ENCODE assay signal across 2 cellular contexts in the genomic region with DNA sequence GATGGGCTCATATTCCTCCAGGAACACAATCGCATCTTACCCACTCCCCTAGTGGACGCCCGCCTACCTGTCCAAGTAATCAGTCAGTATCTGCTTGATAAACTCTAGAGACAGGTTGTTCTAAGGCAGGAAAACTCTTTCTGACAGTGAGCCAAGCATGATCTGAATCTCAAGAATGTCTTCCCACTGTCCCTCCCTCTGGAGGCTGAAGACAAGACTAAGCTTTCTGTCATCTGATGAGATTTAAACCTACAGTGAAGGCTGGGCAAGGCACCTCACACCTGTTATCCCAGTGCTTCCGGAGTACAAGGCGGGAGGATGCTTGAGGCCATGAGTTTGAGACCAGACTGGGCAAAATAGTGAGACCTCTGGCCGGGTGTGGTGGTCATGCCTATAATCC.
A peak's percentile ranks its signal among the peaks of the same experiment; 100 is the strongest.
TF ChIP-seq lines count a peak whose summit lies in the region.

No MANE protein-coding gene starts in this region.

TF ChIP-seq in GM23338, 12 proteins besides CTCF, POLR2A, EP300 and RAD21 (continued from another document):
- TF ChIP-seq, protein P1, sequence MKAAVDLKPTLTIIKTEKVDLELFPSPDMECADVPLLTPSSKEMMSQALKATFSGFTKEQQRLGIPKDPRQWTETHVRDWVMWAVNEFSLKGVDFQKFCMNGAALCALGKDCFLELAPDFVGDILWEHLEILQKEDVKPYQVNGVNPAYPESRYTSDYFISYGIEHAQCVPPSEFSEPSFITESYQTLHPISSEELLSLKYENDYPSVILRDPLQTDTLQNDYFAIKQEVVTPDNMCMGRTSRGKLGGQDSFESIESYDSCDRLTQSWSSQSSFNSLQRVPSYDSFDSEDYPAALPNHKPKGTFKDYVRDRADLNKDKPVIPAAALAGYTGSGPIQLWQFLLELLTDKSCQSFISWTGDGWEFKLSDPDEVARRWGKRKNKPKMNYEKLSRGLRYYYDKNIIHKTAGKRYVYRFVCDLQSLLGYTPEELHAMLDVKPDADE (IDR thresholded peaks at IDR 0.05) = no peak
- TF ChIP-seq, protein P2, sequence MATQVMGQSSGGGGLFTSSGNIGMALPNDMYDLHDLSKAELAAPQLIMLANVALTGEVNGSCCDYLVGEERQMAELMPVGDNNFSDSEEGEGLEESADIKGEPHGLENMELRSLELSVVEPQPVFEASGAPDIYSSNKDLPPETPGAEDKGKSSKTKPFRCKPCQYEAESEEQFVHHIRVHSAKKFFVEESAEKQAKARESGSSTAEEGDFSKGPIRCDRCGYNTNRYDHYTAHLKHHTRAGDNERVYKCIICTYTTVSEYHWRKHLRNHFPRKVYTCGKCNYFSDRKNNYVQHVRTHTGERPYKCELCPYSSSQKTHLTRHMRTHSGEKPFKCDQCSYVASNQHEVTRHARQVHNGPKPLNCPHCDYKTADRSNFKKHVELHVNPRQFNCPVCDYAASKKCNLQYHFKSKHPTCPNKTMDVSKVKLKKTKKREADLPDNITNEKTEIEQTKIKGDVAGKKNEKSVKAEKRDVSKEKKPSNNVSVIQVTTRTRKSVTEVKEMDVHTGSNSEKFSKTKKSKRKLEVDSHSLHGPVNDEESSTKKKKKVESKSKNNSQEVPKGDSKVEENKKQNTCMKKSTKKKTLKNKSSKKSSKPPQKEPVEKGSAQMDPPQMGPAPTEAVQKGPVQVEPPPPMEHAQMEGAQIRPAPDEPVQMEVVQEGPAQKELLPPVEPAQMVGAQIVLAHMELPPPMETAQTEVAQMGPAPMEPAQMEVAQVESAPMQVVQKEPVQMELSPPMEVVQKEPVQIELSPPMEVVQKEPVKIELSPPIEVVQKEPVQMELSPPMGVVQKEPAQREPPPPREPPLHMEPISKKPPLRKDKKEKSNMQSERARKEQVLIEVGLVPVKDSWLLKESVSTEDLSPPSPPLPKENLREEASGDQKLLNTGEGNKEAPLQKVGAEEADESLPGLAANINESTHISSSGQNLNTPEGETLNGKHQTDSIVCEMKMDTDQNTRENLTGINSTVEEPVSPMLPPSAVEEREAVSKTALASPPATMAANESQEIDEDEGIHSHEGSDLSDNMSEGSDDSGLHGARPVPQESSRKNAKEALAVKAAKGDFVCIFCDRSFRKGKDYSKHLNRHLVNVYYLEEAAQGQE (IDR thresholded peaks at IDR 0.05; ENCODE audit: unreplicated experiment) = no peak
- no peak for TF ChIP-seq EZH2phosphoT487 (IDR thresholded peaks at IDR 0.05; ENCODE audit: unreplicated experiment)
- TF ChIP-seq, protein P3, sequence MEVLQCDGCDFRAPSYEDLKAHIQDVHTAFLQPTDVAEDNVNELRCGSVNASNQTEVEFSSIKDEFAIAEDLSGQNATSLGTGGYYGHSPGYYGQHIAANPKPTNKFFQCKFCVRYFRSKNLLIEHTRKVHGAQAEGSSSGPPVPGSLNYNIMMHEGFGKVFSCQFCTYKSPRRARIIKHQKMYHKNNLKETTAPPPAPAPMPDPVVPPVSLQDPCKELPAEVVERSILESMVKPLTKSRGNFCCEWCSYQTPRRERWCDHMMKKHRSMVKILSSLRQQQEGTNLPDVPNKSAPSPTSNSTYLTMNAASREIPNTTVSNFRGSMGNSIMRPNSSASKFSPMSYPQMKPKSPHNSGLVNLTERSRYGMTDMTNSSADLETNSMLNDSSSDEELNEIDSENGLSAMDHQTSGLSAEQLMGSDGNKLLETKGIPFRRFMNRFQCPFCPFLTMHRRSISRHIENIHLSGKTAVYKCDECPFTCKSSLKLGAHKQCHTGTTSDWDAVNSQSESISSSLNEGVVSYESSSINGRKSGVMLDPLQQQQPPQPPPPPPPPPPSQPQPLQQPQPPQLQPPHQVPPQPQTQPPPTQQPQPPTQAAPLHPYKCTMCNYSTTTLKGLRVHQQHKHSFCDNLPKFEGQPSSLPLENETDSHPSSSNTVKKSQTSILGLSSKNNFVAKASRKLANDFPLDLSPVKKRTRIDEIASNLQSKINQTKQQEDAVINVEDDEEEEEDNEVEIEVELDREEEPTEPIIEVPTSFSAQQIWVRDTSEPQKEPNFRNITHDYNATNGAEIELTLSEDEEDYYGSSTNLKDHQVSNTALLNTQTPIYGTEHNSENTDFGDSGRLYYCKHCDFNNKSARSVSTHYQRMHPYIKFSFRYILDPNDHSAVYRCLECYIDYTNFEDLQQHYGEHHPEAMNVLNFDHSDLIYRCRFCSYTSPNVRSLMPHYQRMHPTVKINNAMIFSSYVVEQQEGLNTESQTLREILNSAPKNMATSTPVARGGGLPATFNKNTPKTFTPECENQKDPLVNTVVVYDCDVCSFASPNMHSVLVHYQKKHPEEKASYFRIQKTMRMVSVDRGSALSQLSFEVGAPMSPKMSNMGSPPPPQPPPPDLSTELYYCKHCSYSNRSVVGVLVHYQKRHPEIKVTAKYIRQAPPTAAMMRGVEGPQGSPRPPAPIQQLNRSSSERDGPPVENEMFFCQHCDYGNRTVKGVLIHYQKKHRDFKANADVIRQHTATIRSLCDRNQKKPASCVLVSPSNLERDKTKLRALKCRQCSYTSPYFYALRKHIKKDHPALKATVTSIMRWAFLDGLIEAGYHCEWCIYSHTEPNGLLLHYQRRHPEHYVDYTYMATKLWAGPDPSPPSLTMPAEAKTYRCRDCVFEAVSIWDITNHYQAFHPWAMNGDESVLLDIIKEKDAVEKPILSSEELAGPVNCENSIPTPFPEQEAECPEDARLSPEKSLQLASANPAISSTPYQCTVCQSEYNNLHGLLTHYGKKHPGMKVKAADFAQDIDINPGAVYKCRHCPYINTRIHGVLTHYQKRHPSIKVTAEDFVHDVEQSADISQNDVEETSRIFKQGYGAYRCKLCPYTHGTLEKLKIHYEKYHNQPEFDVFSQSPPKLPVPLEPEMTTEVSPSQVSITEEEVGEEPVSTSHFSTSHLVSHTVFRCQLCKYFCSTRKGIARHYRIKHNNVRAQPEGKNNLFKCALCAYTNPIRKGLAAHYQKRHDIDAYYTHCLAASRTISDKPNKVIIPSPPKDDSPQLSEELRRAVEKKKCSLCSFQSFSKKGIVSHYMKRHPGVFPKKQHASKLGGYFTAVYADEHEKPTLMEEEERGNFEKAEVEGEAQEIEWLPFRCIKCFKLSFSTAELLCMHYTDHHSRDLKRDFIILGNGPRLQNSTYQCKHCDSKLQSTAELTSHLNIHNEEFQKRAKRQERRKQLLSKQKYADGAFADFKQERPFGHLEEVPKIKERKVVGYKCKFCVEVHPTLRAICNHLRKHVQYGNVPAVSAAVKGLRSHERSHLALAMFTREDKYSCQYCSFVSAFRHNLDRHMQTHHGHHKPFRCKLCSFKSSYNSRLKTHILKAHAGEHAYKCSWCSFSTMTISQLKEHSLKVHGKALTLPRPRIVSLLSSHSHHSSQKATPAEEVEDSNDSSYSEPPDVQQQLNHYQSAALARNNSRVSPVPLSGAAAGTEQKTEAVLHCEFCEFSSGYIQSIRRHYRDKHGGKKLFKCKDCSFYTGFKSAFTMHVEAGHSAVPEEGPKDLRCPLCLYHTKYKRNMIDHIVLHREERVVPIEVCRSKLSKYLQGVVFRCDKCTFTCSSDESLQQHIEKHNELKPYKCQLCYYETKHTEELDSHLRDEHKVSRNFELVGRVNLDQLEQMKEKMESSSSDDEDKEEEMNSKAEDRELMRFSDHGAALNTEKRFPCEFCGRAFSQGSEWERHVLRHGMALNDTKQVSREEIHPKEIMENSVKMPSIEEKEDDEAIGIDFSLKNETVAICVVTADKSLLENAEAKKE (CRISPR knock-in tag; IDR thresholded peaks at IDR 0.05) = no peak
- no peak for TF ChIP-seq EZH2 (IDR thresholded peaks at IDR 0.05; ENCODE audit: low read depth, unreplicated experiment)
- TF ChIP-seq ZNF331 (CRISPR knock-in tag; IDR thresholded peaks at IDR 0.05; ENCODE audit: low read depth) = no peak
- TF ChIP-seq NANOG (IDR thresholded peaks at IDR 0.05; ENCODE audit: borderline replicate concordance) = no peak
- TF ChIP-seq JUNB (IDR thresholded peaks at IDR 0.05; ENCODE audit: unreplicated experiment) = no peak
- TF ChIP-seq ZNF114 (CRISPR knock-in tag; IDR thresholded peaks at IDR 0.05) = no peak

TF ChIP-seq in H1, 55 proteins besides CTCF, POLR2A, EP300 and RAD21 (continued from another document):
- TF ChIP-seq, protein P4, sequence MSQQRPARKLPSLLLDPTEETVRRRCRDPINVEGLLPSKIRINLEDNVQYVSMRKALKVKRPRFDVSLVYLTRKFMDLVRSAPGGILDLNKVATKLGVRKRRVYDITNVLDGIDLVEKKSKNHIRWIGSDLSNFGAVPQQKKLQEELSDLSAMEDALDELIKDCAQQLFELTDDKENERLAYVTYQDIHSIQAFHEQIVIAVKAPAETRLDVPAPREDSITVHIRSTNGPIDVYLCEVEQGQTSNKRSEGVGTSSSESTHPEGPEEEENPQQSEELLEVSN (IDR thresholded peaks at IDR 0.05) = peak; percentile 46; the same call in 1 of the 2 replicates
- TF ChIP-seq, protein P5, sequence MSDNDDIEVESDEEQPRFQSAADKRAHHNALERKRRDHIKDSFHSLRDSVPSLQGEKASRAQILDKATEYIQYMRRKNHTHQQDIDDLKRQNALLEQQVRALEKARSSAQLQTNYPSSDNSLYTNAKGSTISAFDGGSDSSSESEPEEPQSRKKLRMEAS (IDR thresholded peaks at IDR 0.05) = 0 out of 2 replicates have a peak, but pooled peaks have one; percentile 24
- no peak for TF ChIP-seq BRCA1 (IDR thresholded peaks at IDR 0.05; ENCODE audit: low read depth, low read length)
